In the genomic region with DNA sequence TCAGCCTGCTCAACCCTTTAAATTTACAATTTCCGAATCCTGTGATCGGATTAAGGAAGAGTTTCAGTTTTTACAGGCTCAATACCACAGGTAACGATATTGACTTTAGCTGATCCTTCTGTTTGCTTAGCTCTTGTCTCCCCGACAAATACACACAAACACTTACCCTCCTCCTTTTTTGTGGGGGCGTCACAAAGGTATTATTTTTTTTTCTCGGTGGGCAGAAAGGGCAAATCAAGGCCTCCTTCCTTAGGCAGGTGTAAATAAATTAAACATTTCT, we compare ENCODE assay signal across 8 cellular contexts. TPM values are rescaled to one million over a fixed set of nuclear protein-coding genes. Genes with fewer than 3 reads are reported as not detected.
DNase-seq lines count a peak whose midpoint lies in the region; ATAC-seq, FAIRE-seq and TF ChIP-seq lines count a peak whose summit lies in the region.

No MANE protein-coding gene starts in this region.

- peak overlapping the region; percentile 94 to 97 (median 96) for H3K27ac Mint-ChIP-seq in CD4-positive, CD25-positive, alpha-beta regulatory T cell
- H3K27ac Mint-ChIP-seq in natural killer cell treated with Interleukin-12 subunit alpha and Interleukin-12 subunit beta and Interleukin-15 and Interleukin-18, amount 100 ng/mL, for 72 hours = peak overlapping the region; percentile 77 to 97

- FAIRE-seq in HTR-8/SVneo (lab: Jason Lieb, UNC) = no peak

- peaks cover 17 to 55% (median 42%) of the 10 kb centered on the region in 4 donors for H3K4me1 Mint-ChIP-seq in CD4-positive, CD25-positive, alpha-beta regulatory T cell
- H3K4me1 Mint-ChIP-seq in natural killer cell treated with Interleukin-12 subunit alpha and Interleukin-12 subunit beta and Interleukin-15 and Interleukin-18, amount 100 ng/mL, for 72 hours (ENCODE audit: low read depth in 2 of 2) = peaks cover 43 to 47% of the 10 kb centered on the region in 2 donors

- H3K4me1 ChIP-seq in CD4-positive, CD25-positive, alpha-beta regulatory T cell (ENCODE audit: control insufficient read depth, insufficient read depth, low read length, poor library complexity, severe bottlenecking) = peaks cover 42% of the 10 kb centered on the region

- peaks cover 5% of the 10 kb centered on the region for H3K27me3 Mint-ChIP-seq in CD4-positive, CD25-positive, alpha-beta regulatory T cell
- no peaks in the 10 kb centered on the region for H3K27me3 Mint-ChIP-seq in natural killer cell treated with Interleukin-12 subunit alpha and Interleukin-12 subunit beta and Interleukin-15 and Interleukin-18, amount 100 ng/mL, for 72 hours

- H3K4me3 Mint-ChIP-seq in CD4-positive, CD25-positive, alpha-beta regulatory T cell = peak overlapping the region in 3 of 4 donors; percentile 95 to 97 (median 95)
- no peak overlapping the region for H3K4me3 Mint-ChIP-seq in natural killer cell treated with Interleukin-12 subunit alpha and Interleukin-12 subunit beta and Interleukin-15 and Interleukin-18, amount 100 ng/mL, for 72 hours

- H3K36me3 Mint-ChIP-seq in CD4-positive, CD25-positive, alpha-beta regulatory T cell = peaks cover 4% of the 10 kb centered on the region
- peaks cover 8% of the 10 kb centered on the region for H3K36me3 Mint-ChIP-seq in natural killer cell treated with Interleukin-12 subunit alpha and Interleukin-12 subunit beta and Interleukin-15 and Interleukin-18, amount 100 ng/mL, for 72 hours

- peaks cover 2% of the 10 kb centered on the region for H3K36me3 ChIP-seq in CD4-positive, CD25-positive, alpha-beta regulatory T cell (ENCODE audit: control insufficient read depth, insufficient read depth, low read length)

- TF ChIP-seq CTCF in coronary artery (IDR thresholded peaks at IDR 0.05) = no peak

- H3K9me3 Mint-ChIP-seq in CD4-positive, CD25-positive, alpha-beta regulatory T cell = no peaks in the 10 kb centered on the region
- H3K9me3 Mint-ChIP-seq in natural killer cell treated with Interleukin-12 subunit alpha and Interleukin-12 subunit beta and Interleukin-15 and Interleukin-18, amount 100 ng/mL, for 72 hours = no peaks in the 10 kb centered on the region

- H3K4me3 ChIP-seq in CD4-positive, CD25-positive, alpha-beta regulatory T cell (ENCODE audit: low read depth, low read length) = peak overlapping the region; percentile 96
- H3K4me3 ChIP-seq in Jurkat, Clone E6-1 (ENCODE audit: low read length) = peak overlapping the region; percentile 73
- H3K4me3 ChIP-seq in coronary artery = peak overlapping the region; percentile 90

- H3K9me3 ChIP-seq in CD4-positive, CD25-positive, alpha-beta regulatory T cell (ENCODE audit: control insufficient read depth in 2 of 2, low read length in 2 of 2) = no peaks in the 10 kb centered on the region

- ATAC-seq in CD4-positive, CD25-positive, alpha-beta regulatory T cell (ENCODE audit: low read depth in 2 of 2) = no peak
- ATAC-seq in natural killer cell treated with Interleukin-12 subunit alpha and Interleukin-12 subunit beta and Interleukin-15 and Interleukin-18, amount 100 ng/mL, for 72 hours = no peak
- no peak for ATAC-seq in HG03442 (IDR thresholded peaks at IDR 0.05; ENCODE audit: unreplicated experiment)

- H3K27me3 ChIP-seq in CD4-positive, CD25-positive, alpha-beta regulatory T cell (ENCODE audit: control insufficient read depth, insufficient read depth, low read length) = peaks cover 8% of the 10 kb centered on the region

- DNase-seq in CD4-positive, CD25-positive, alpha-beta regulatory T cell = peak in 2 of 3 donors; percentile 23 to 33
- no peak for DNase-seq in Jurkat, Clone E6-1 (ENCODE audit: low read depth, low spot score)
- DNase-seq in coronary artery (ENCODE audit: low spot score) (no peak), NK-92 (lab: John Stamatoyannopoulos, UW; ENCODE audit: unreplicated experiment) (no peak), NCI-H2227 (lab: John Stamatoyannopoulos, UW; ENCODE audit: unreplicated experiment) (no peak), HTR-8/SVneo (ENCODE audit: insufficient read length, low spot score) (no peak)
- DNase-seq in natural killer cell treated with Interleukin-12 subunit alpha and Interleukin-12 subunit beta and Interleukin-15 and Interleukin-18, amount 100 ng/mL, for 72 hours (ENCODE audit: low spot score) = no peak

- peak overlapping the region; percentile 86 for H3K27ac ChIP-seq in CD4-positive, CD25-positive, alpha-beta regulatory T cell (ENCODE audit: insufficient read depth, low read length, poor library complexity, severe bottlenecking)
- peak overlapping the region in 1 of 2 donors; percentile 96 for H3K27ac ChIP-seq in coronary artery

RNA-seq across cellular contexts. Expression of a gene that starts 1.9 kb away (rescaled TPM):
- 127 TPM for total RNA-seq in CD4-positive, CD25-positive, alpha-beta regulatory T cell
- polyA plus RNA-seq in CD4-positive, CD25-positive, alpha-beta regulatory T cell = 10 to 100 TPM; 16.2 to 30.1 (median 21.8) TPM
- 8.7 TPM for polyA plus RNA-seq in Jurkat, Clone E6-1 (2012; ENCODE audit: insufficient read depth, insufficient read length)
- 10 to 100 TPM; 50.9 to 73.6 TPM for total RNA-seq in natural killer cell treated with Interleukin-12 subunit alpha and Interleukin-12 subunit beta and Interleukin-15 and Interleukin-18, amount 100 ng/mL, for 72 hours

Comparison
In these comparisons a context has a peak if more than half of its experiments do, and no peak if none do; other contexts are left out.
1. DNase-seq: peak in CD4-positive, CD25-positive, alpha-beta regulatory T cell (2 of 3); none in Jurkat, Clone E6-1 (single experiment), coronary artery (single experiment), natural killer cell treated with Interleukin-12 subunit alpha and Interleukin-12 subunit beta and Interleukin-15 and Interleukin-18, amount 100 ng/mL, for 72 hours (single experiment), NK-92 (single experiment), NCI-H2227 (single experiment) and HTR-8/SVneo (single experiment).
2. Peak in every context shown above with its lines, with median percentiles within 50 percentile points of each other: H3K4me3 ChIP-seq.